ENCODE assay signal across 1 cellular context in the genomic region with DNA sequence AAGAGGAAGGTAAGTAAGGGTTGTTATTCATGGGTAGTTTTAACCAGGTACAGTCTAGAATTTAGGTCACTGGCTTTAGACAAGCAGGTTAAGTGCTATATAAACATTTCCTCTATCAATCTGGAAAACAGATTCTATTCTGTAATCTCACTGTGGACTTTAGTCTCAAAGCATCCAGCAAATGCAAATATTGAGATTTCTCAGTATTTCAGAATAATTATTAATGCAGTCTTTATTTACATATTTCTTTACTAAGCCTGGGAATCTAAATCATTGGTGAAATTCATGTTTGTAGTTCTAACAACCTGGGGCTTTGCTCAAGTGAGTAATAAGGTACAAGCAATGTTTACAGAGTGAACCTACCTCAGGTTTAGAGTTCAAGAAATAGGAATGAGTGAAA.
TF ChIP-seq lines count a peak whose summit lies in the region.

No MANE protein-coding gene starts in this region.

TF ChIP-seq in liver, 16 proteins besides CTCF, POLR2A, EP300 and RAD21 (continued from another document):
- TF ChIP-seq, protein P1, sequence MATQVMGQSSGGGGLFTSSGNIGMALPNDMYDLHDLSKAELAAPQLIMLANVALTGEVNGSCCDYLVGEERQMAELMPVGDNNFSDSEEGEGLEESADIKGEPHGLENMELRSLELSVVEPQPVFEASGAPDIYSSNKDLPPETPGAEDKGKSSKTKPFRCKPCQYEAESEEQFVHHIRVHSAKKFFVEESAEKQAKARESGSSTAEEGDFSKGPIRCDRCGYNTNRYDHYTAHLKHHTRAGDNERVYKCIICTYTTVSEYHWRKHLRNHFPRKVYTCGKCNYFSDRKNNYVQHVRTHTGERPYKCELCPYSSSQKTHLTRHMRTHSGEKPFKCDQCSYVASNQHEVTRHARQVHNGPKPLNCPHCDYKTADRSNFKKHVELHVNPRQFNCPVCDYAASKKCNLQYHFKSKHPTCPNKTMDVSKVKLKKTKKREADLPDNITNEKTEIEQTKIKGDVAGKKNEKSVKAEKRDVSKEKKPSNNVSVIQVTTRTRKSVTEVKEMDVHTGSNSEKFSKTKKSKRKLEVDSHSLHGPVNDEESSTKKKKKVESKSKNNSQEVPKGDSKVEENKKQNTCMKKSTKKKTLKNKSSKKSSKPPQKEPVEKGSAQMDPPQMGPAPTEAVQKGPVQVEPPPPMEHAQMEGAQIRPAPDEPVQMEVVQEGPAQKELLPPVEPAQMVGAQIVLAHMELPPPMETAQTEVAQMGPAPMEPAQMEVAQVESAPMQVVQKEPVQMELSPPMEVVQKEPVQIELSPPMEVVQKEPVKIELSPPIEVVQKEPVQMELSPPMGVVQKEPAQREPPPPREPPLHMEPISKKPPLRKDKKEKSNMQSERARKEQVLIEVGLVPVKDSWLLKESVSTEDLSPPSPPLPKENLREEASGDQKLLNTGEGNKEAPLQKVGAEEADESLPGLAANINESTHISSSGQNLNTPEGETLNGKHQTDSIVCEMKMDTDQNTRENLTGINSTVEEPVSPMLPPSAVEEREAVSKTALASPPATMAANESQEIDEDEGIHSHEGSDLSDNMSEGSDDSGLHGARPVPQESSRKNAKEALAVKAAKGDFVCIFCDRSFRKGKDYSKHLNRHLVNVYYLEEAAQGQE (IDR thresholded peaks at IDR 0.05): no peak
- TF ChIP-seq, protein P2, sequence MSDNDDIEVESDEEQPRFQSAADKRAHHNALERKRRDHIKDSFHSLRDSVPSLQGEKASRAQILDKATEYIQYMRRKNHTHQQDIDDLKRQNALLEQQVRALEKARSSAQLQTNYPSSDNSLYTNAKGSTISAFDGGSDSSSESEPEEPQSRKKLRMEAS (IDR thresholded peaks at IDR 0.05): no peak
- TF ChIP-seq SP1 (IDR thresholded peaks at IDR 0.05) (peak; percentile 63), HNF4A (conservative IDR thresholded peaks at IDR 0.05) (peak; percentile 89 to 93), TAF1 (conservative IDR thresholded peaks at IDR 0.05) (no peak), YY1 (IDR thresholded peaks at IDR 0.05) (peak; percentile 14), FOXA1 (IDR thresholded peaks at IDR 0.05) (no peak), FOXA2 (IDR thresholded peaks at IDR 0.05) (peak; percentile 56), JUND (IDR thresholded peaks at IDR 0.05) (peak; percentile 61 to 68), NR2F2 (IDR thresholded peaks at IDR 0.05) (no peak), RXRA (IDR thresholded peaks at IDR 0.05) (peak; percentile 46 to 57), EGR1 (IDR thresholded peaks at IDR 0.05; ENCODE audit: low read depth in 2 of 2) (no peak), GABPA (IDR thresholded peaks at IDR 0.05 in 1 of 2, conservative IDR thresholded peaks at IDR 0.05 in 1 of 2) (no peak)
- TF ChIP-seq, protein P3, sequence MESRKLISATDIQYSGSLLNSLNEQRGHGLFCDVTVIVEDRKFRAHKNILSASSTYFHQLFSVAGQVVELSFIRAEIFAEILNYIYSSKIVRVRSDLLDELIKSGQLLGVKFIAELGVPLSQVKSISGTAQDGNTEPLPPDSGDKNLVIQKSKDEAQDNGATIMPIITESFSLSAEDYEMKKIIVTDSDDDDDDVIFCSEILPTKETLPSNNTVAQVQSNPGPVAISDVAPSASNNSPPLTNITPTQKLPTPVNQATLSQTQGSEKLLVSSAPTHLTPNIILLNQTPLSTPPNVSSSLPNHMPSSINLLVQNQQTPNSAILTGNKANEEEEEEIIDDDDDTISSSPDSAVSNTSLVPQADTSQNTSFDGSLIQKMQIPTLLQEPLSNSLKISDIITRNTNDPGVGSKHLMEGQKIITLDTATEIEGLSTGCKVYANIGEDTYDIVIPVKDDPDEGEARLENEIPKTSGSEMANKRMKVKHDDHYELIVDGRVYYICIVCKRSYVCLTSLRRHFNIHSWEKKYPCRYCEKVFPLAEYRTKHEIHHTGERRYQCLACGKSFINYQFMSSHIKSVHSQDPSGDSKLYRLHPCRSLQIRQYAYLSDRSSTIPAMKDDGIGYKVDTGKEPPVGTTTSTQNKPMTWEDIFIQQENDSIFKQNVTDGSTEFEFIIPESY (IDR thresholded peaks at IDR 0.05): peak; percentile 41
- TF ChIP-seq, protein P4, sequence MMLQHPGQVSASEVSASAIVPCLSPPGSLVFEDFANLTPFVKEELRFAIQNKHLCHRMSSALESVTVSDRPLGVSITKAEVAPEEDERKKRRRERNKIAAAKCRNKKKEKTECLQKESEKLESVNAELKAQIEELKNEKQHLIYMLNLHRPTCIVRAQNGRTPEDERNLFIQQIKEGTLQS (IDR thresholded peaks at IDR 0.05): peak; percentile 43
